ENCODE assay signal across 10 cellular contexts in genomic region chr12:96033549-96034389, GRCh38. TPM values are rescaled to one million over a fixed set of nuclear protein-coding genes. Genes with fewer than 3 reads are reported as not detected.
DNase-seq lines count a peak whose midpoint lies in the region; ATAC-seq and TF ChIP-seq lines count a peak whose summit lies in the region.
"Had no signal": no experiment of that assay in that cellular context is flagged by ENCODE, and none has a peak within 500 bp of the region (broad histone marks: within the 10 kb centered on the region; RNA-seq: fewer than 3 reads in every experiment).

No MANE protein-coding gene starts in this region.

- H3K27ac Mint-ChIP-seq in MCF 10A (ENCODE audit: low read depth, unreplicated experiment), result no peak overlapping the region
- H3K27ac Mint-ChIP-seq in glutamatergic neuron (ENCODE audit: unreplicated experiment), result no peak overlapping the region
- H3K27ac Mint-ChIP-seq in activated T-cell treated with anti-CD3 and anti-CD28 coated beads, Interleukin-2, amount 50 U/mL, for 72 hours, result no peak overlapping the region
- H3K27ac Mint-ChIP-seq: T-helper 2 cell treated with Interferon-gamma antibody and Interleukin-4, amounts not matched to agents 5 μg/mL and 100 μg/mL, for 36 hours had no signal

- no peak overlapping the region for H3K4me3 Mint-ChIP-seq in MCF 10A (ENCODE audit: unreplicated experiment)
- no peak overlapping the region for H3K4me3 Mint-ChIP-seq in glutamatergic neuron (ENCODE audit: unreplicated experiment)
- H3K4me3 Mint-ChIP-seq in activated T-cell treated with anti-CD3 and anti-CD28 coated beads, Interleukin-2, amount 50 U/mL, for 72 hours, result peak overlapping the region in 1 of 2 donors; percentile 10
- H3K4me3 Mint-ChIP-seq: T-helper 2 cell treated with Interferon-gamma antibody and Interleukin-4, amounts not matched to agents 5 μg/mL and 100 μg/mL, for 36 hours had no signal

- no peaks in the 10 kb centered on the region for H3K27me3 Mint-ChIP-seq in MCF 10A (ENCODE audit: insufficient read depth, unreplicated experiment)
- no peaks in the 10 kb centered on the region for H3K27me3 Mint-ChIP-seq in glutamatergic neuron (ENCODE audit: unreplicated experiment)
- H3K27me3 Mint-ChIP-seq in activated T-cell treated with anti-CD3 and anti-CD28 coated beads, Interleukin-2, amount 50 U/mL, for 72 hours (ENCODE audit: low read depth), result no peaks in the 10 kb centered on the region

- H3K27ac ChIP-seq in heart right ventricle (peak overlapping the region in 7 of 10 donors; percentile 71 to 89 (median 83)), right lobe of liver (no peak overlapping the region), uterus (peak overlapping the region; percentile 91 to 95)

- H3K36me3 Mint-ChIP-seq in MCF 10A (ENCODE audit: insufficient read depth, unreplicated experiment) (no peaks in the 10 kb centered on the region), glutamatergic neuron (ENCODE audit: unreplicated experiment) (no peaks in the 10 kb centered on the region)
- H3K36me3 Mint-ChIP-seq in activated T-cell treated with anti-CD3 and anti-CD28 coated beads, Interleukin-2, amount 50 U/mL, for 72 hours (ENCODE audit: insufficient read depth in 2 of 2), result no peaks in the 10 kb centered on the region

- POLR2A ChIA-PET in MCF 10A (lab: Yijun Ruan, JAX), result interaction anchor here (0.6 to 2.5 kb wide), 7 partner anchors 14 to 480 kb away, joined by 3 to 15 read pairs (median 3); partner anchors contain the start of gene CFAP54

- H3K9me3 ChIP-seq in heart right ventricle (no peaks in the 10 kb centered on the region), right lobe of liver (no peaks in the 10 kb centered on the region), uterus (no peaks in the 10 kb centered on the region)

- peaks cover 0 to under 1% (median 0%) of the 10 kb centered on the region in 9 donors for H3K36me3 ChIP-seq in heart right ventricle
- H3K36me3 ChIP-seq in right lobe of liver, result no peaks in the 10 kb centered on the region
- H3K36me3 ChIP-seq in uterus, result no peaks in the 10 kb centered on the region

- H3K4me3 ChIP-seq in heart right ventricle (peak overlapping the region; percentile 60 to 97 (median 88)), right lobe of liver (peak overlapping the region in 2 of 3 donors; percentile 85 to 91), uterus (peak overlapping the region in 1 of 2 donors; percentile 84)

- intact Hi-C loops in heart right ventricle (cut with DNase I), result loop anchor here in 1 of 10 donors (10.0 kb wide), 1 partner anchor 371 kb away; the partner anchor contains the start of gene CDK17
- intact Hi-C loops in cardiac septum (cut with DNase I), result no loop called here
- intact Hi-C loops in MCF 10A (cut with micrococcal nuclease), result no loop called here
- intact Hi-C loops in right lobe of liver (cut with DNase I), result no loop called here
- intact Hi-C loops in uterus (cut with DNase I; ENCODE audit: low total_unique reads), result no loop called here

- H3K9me3 Mint-ChIP-seq in MCF 10A (ENCODE audit: unreplicated experiment) (peaks cover 6% of the 10 kb centered on the region), glutamatergic neuron (ENCODE audit: unreplicated experiment) (no peaks in the 10 kb centered on the region)
- H3K9me3 Mint-ChIP-seq in activated T-cell treated with anti-CD3 and anti-CD28 coated beads, Interleukin-2, amount 50 U/mL, for 72 hours, result no peaks in the 10 kb centered on the region
- H3K9me3 Mint-ChIP-seq: T-helper 2 cell treated with Interferon-gamma antibody and Interleukin-4, amounts not matched to agents 5 μg/mL and 100 μg/mL, for 36 hours had no signal

- TF ChIP-seq POLR2A in right lobe of liver (IDR thresholded peaks at IDR 0.05), result no peak
- no peak for TF ChIP-seq POLR2A in uterus (IDR thresholded peaks at IDR 0.05)

- ATAC-seq in heart right ventricle (no peak), right lobe of liver (no peak)
- no peak for ATAC-seq in activated T-cell treated with anti-CD3 and anti-CD28 coated beads, Interleukin-2, amount 50 U/mL, for 72 hours (replicated peaks in 1 of 2)

- CTCF ChIA-PET in MCF 10A (lab: Yijun Ruan, JAX), result interaction anchor here (0.6 kb wide), 1 partner anchor 24 kb away, joined by 3 read pairs; no protein-coding TSS in a partner anchor

- DNase-seq in heart right ventricle, result no peak
- no peak for DNase-seq in cardiac septum (ENCODE audit: low spot score)
- peak; percentile 26 for DNase-seq in MCF 10A (ENCODE audit: unreplicated experiment)
- no peak for DNase-seq in right lobe of liver
- DNase-seq in uterus, result no peak
- DNase-seq in glutamatergic neuron, result no peak
- no peak for DNase-seq in anterior cingulate cortex (lab: John Stamatoyannopoulos, UW)
- no peak for DNase-seq in activated T-cell treated with anti-CD3 and anti-CD28 coated beads, Interleukin-2, amount 50 U/mL, for 72 hours
- DNase-seq: NCI-H2029 had no signal

- H3K27me3 ChIP-seq in heart right ventricle (no peaks in the 10 kb centered on the region), right lobe of liver (no peaks in the 10 kb centered on the region), uterus (no peaks in the 10 kb centered on the region)

- H3K4me1 Mint-ChIP-seq in MCF 10A (ENCODE audit: insufficient read depth, unreplicated experiment) (peaks cover 19% of the 10 kb centered on the region), glutamatergic neuron (ENCODE audit: low read depth, unreplicated experiment) (no peaks in the 10 kb centered on the region)
- H3K4me1 Mint-ChIP-seq in activated T-cell treated with anti-CD3 and anti-CD28 coated beads, Interleukin-2, amount 50 U/mL, for 72 hours (ENCODE audit: low read depth), result peaks cover 30% of the 10 kb centered on the region

- H3K4me1 ChIP-seq in heart right ventricle, result peaks cover 0 to 57% (median 20%) of the 10 kb centered on the region in 9 donors
- H3K4me1 ChIP-seq in right lobe of liver, result peaks cover 0 to 9% (median 4%) of the 10 kb centered on the region in 4 donors
- H3K4me1 ChIP-seq in uterus, result peaks cover 0 to 12% of the 10 kb centered on the region in 2 donors

- BruUV-seq in MCF 10A (replicated peaks; lab: Mats Ljungman, UMichigan), result no TSS peak

- whole genome bisulfite sequencing in heart right ventricle, 2 donors, result 74 to 77% methylated on average over 7 of the region's 7 CpGs
- WGBS in right lobe of liver (ENCODE audit: insufficient coverage, low coverage, low lambda C conversion rate, missing lambda C conversion rate), result 69% methylated on average over 7 of the region's 7 CpGs

- TF ChIP-seq CTCF in heart right ventricle (IDR thresholded peaks at IDR 0.05), result no peak
- TF ChIP-seq CTCF in MCF 10A (IDR thresholded peaks at IDR 0.05; ENCODE audit: unreplicated experiment), result no peak
- TF ChIP-seq CTCF in right lobe of liver (IDR thresholded peaks at IDR 0.05), result no peak
- TF ChIP-seq CTCF in uterus (IDR thresholded peaks at IDR 0.05), result no peak
- no peak for TF ChIP-seq CTCF in glutamatergic neuron (IDR thresholded peaks at IDR 0.05; ENCODE audit: partially characterized antibody, unreplicated experiment)

RNA-seq across cellular contexts. Expression of gene LTA4H, which starts 1.6 kb away (rescaled TPM):
- total RNA-seq in heart right ventricle, result 10 to 100 TPM; 31.8 to 50.6 (median 39.4) TPM
- polyA plus RNA-seq in heart right ventricle, result 10 to 100 TPM; 25.2 to 25.6 TPM
- 35.5 TPM for total RNA-seq in cardiac septum
- total RNA-seq in MCF 10A (2022), result 52.3 and 66.0 TPM in 2 replicates
- 10 to 100 TPM; 19.0 to 32.5 (median 27.1) TPM for total RNA-seq in right lobe of liver
- 100 to 1,000 TPM in 1 of 4 donors, 10 to 100 TPM in 3; 52.9 to 121 (median 70.9) TPM for total RNA-seq in uterus
- 27.6 TPM for total RNA-seq in glutamatergic neuron (ENCODE audit: unreplicated experiment)
- 100 to 1,000 TPM; 115 to 116 TPM for total RNA-seq in activated T-cell treated with anti-CD3 and anti-CD28 coated beads, Interleukin-2, amount 50 U/mL, for 72 hours

RNA-seq across cellular contexts. Expression of gene HAL, which starts 37.6 kb away (rescaled TPM):
- total RNA-seq in heart right ventricle (under 1 TPM in 6 of 10 donors, not detected in 4; 0.15 to 0.93 (median 0.43) TPM), cardiac septum (0.22 TPM), MCF 10A (2022) (0.27 and 1.1 TPM in 2 replicates), right lobe of liver (100 to 1,000 TPM in 5 of 6 experiments, 10 to 100 TPM in 1; 95.8 to 190 (median 174) TPM), uterus (1 to 10 TPM in 1 of 4 donors, under 1 TPM in 1, not detected in 2; 0.29 to 1.1 TPM), glutamatergic neuron (ENCODE audit: unreplicated experiment) (not detected)
- polyA plus RNA-seq in heart right ventricle, result under 1 TPM; 0.07 to 0.15 TPM
- under 1 TPM; 0.51 to 0.96 TPM for total RNA-seq in activated T-cell treated with anti-CD3 and anti-CD28 coated beads, Interleukin-2, amount 50 U/mL, for 72 hours

Comparison
In these comparisons a context has a peak if more than half of its experiments do, and no peak if none do; other contexts are left out.
1. H3K27ac ChIP-seq: peak in heart right ventricle (7 of 10) and uterus (2 of 2); none in right lobe of liver (0 of 3).
2. RNA of gene HAL, which starts 37.6 kb away (total RNA-seq): 95.8 to 190 TPM in right lobe of liver; 0.27 to 1.1 TPM in MCF 10A, 0.51 to 0.96 TPM in activated T-cell treated with anti-CD3 and anti-CD28 coated beads, Interleukin-2, amount 50 U/mL, for 72 hours, 0.29 to 1.1 TPM in uterus, 0.15 to 0.93 TPM in heart right ventricle, 0.22 TPM in cardiac septum (single experiment) and not detected in glutamatergic neuron (single experiment); every median in the first group is over 10 times any median in the second.